ENCODE assay signal across 38 cellular contexts in genomic region chr11:1254733-1255132, GRCh38. TPM values are rescaled to one million over a fixed set of nuclear protein-coding genes. Genes with fewer than 3 reads are reported as not detected.
"Had no signal": no experiment of that assay in that cellular context is flagged by ENCODE, and none has a peak within 500 bp of the region (broad histone marks: within the 10 kb centered on the region; RNA-seq: fewer than 3 reads in every experiment).

No MANE protein-coding gene starts in this region.

- H3K36me3 ChIP-seq: adrenal gland, brain microvascular endothelial cell, breast epithelium had no signal

- H3K27ac Mint-ChIP-seq: activated B cell treated with CpG ODN at 0.5 μM for 24 hours; activated CD4-positive, alpha-beta memory T cell treated with anti-CD3 and anti-CD28 coated beads for 36 hours; activated CD4-positive, alpha-beta T cell treated with anti-CD3 and anti-CD28 coated beads, Interleukin-2, amount 10 ng/mL, durations not matched to agents 24 days and 14 days; activated CD8-positive, alpha-beta T cell treated with anti-CD3 and anti-CD28 coated beads for 36 hours; activated naive CD4-positive, alpha-beta T cell treated with anti-CD3 and anti-CD28 coated beads for 36 hours; activated naive CD4-positive, alpha-beta T cell treated with anti-CD3 and anti-CD28 coated beads, Interleukin-2, amount 50 U/mL, for 72 hours; activated naive CD8-positive, alpha-beta T cell treated with anti-CD3 and anti-CD28 coated beads for 36 hours; activated T-cell treated with anti-CD3 and anti-CD28 coated beads, Interleukin-2, amount 50 U/mL, for 72 hours; activated T-helper 1 cell treated with anti-CD3 and anti-CD28 coated beads, Interleukin-12 subunit alpha, Interleukin-12 subunit beta, Interleukin-2, Interleukin-4 antibody, amounts not matched to agents 30 ng/mL and 10 ng/mL and 1 ng/mL, durations not matched to agents 14 hours and 24 hours and 36 hours; activated T-helper 17 cell treated with anti-CD3 and anti-CD28 coated beads, Interleukin-2, amount 50 U/mL, for 72 hours; T-helper 1 cell treated with Interleukin-12 subunit alpha and Interleukin-12 subunit beta and Interleukin-4 antibody, amounts not matched to agents 30 μg/mL and 1 μg/mL, for 36 hours; T-helper 2 cell treated with Interferon-gamma antibody and Interleukin-4, amounts not matched to agents 5 μg/mL and 100 μg/mL, for 36 hours had no signal

- H3K4me3 Mint-ChIP-seq: activated B cell treated with CpG ODN at 0.5 μM for 24 hours; activated CD4-positive, alpha-beta memory T cell treated with anti-CD3 and anti-CD28 coated beads for 36 hours; activated CD4-positive, alpha-beta T cell treated with anti-CD3 and anti-CD28 coated beads, Interleukin-2, amount 10 ng/mL, durations not matched to agents 24 days and 14 days; activated CD8-positive, alpha-beta T cell treated with anti-CD3 and anti-CD28 coated beads for 36 hours; activated naive CD4-positive, alpha-beta T cell treated with anti-CD3 and anti-CD28 coated beads for 36 hours; activated naive CD8-positive, alpha-beta T cell treated with anti-CD3 and anti-CD28 coated beads for 36 hours; activated T-cell treated with anti-CD3 and anti-CD28 coated beads, Interleukin-2, amount 50 U/mL, for 4 hours; activated T-cell treated with anti-CD3 and anti-CD28 coated beads, Interleukin-2, amount 50 U/mL, for 72 hours; activated T-helper 1 cell treated with anti-CD3 and anti-CD28 coated beads, Interleukin-12 subunit alpha, Interleukin-12 subunit beta, Interleukin-2, Interleukin-4 antibody, amounts not matched to agents 30 ng/mL and 10 ng/mL and 1 ng/mL, durations not matched to agents 14 hours and 24 hours and 36 hours; activated T-helper 17 cell treated with anti-CD3 and anti-CD28 coated beads, Interleukin-2, amount 50 U/mL, for 72 hours; T-helper 1 cell treated with Interleukin-12 subunit alpha and Interleukin-12 subunit beta and Interleukin-4 antibody, amounts not matched to agents 30 μg/mL and 1 μg/mL, for 36 hours; T-helper 2 cell treated with Interferon-gamma antibody and Interleukin-4, amounts not matched to agents 5 μg/mL and 100 μg/mL, for 36 hours had no signal

- H3K4me3 ChIP-seq: adrenal gland, body of pancreas, breast epithelium had no signal

- ATAC-seq: activated CD8-positive, alpha-beta T cell treated with anti-CD3 and anti-CD28 coated beads for 36 hours; activated naive CD4-positive, alpha-beta T cell treated with anti-CD3 and anti-CD28 coated beads, Interleukin-2, amount 50 U/mL, for 72 hours; activated T-cell treated with anti-CD3 and anti-CD28 coated beads, Interleukin-2, amount 50 U/mL, for 4 hours; activated T-cell treated with anti-CD3 and anti-CD28 coated beads, Interleukin-2, amount 50 U/mL, for 72 hours; activated T-helper 17 cell treated with anti-CD3 and anti-CD28 coated beads, Interleukin-2, amount 50 U/mL, for 72 hours; body of pancreas had no signal

- H3K4me1 Mint-ChIP-seq: activated B cell treated with CpG ODN at 0.5 μM for 24 hours; activated CD4-positive, alpha-beta T cell treated with anti-CD3 and anti-CD28 coated beads, Interleukin-2, amount 10 ng/mL, durations not matched to agents 24 days and 14 days; activated naive CD8-positive, alpha-beta T cell treated with anti-CD3 and anti-CD28 coated beads for 36 hours had no signal

- H3K27me3 Mint-ChIP-seq: activated B cell treated with CpG ODN at 0.5 μM for 24 hours; activated CD4-positive, alpha-beta memory T cell treated with anti-CD3 and anti-CD28 coated beads for 36 hours; activated CD4-positive, alpha-beta T cell treated with anti-CD3 and anti-CD28 coated beads, Interleukin-2, amount 10 ng/mL, durations not matched to agents 24 days and 14 days; activated CD8-positive, alpha-beta T cell treated with anti-CD3 and anti-CD28 coated beads for 36 hours; activated naive CD8-positive, alpha-beta T cell treated with anti-CD3 and anti-CD28 coated beads for 36 hours; activated T-helper 17 cell treated with anti-CD3 and anti-CD28 coated beads, Interleukin-2, amount 50 U/mL, for 72 hours had no signal

- H3K9me3 Mint-ChIP-seq: activated B cell treated with CpG ODN at 0.5 μM for 24 hours; activated CD4-positive, alpha-beta memory T cell treated with anti-CD3 and anti-CD28 coated beads for 36 hours; activated naive CD4-positive, alpha-beta T cell treated with anti-CD3 and anti-CD28 coated beads for 36 hours; activated naive CD4-positive, alpha-beta T cell treated with anti-CD3 and anti-CD28 coated beads, Interleukin-2, amount 50 U/mL, for 72 hours; activated T-cell treated with anti-CD3 and anti-CD28 coated beads, Interleukin-2, amount 50 U/mL, for 4 hours; activated T-helper 17 cell treated with anti-CD3 and anti-CD28 coated beads, Interleukin-2, amount 50 U/mL, for 72 hours had no signal

- H3K36me3 Mint-ChIP-seq: activated CD4-positive, alpha-beta memory T cell treated with anti-CD3 and anti-CD28 coated beads for 36 hours; activated naive CD8-positive, alpha-beta T cell treated with anti-CD3 and anti-CD28 coated beads for 36 hours had no signal

- H3K27me3 ChIP-seq: adrenal gland, body of pancreas, brain microvascular endothelial cell, breast epithelium had no signal

- H3K27ac ChIP-seq: adrenal gland, body of pancreas, brain microvascular endothelial cell, breast epithelium, VCaP had no signal

- H3K9me3 ChIP-seq: adrenal gland, body of pancreas, breast epithelium had no signal

- H3K4me1 ChIP-seq: adrenal gland, body of pancreas, breast epithelium had no signal

- DNase-seq: activated B cell treated with CpG ODN at 0.5 μM for 24 hours; activated CD4-positive, alpha-beta memory T cell treated with anti-CD3 and anti-CD28 coated beads for 36 hours; activated CD4-positive, alpha-beta T cell treated with anti-CD3 and anti-CD28 coated beads for 4 hours; activated CD4-positive, alpha-beta T cell treated with anti-CD3 and anti-CD28 coated beads, Interleukin-2, amount 10 ng/mL, durations not matched to agents 24 days and 14 days; activated CD4-positive, alpha-beta T cell treated with anti-CD3 and anti-CD28 coated beads, Interleukin-2, amount 50 U/mL, for 1 hour; activated CD4-positive, alpha-beta T cell treated with anti-CD3 and anti-CD28 coated beads, Interleukin-2, amount 50 U/mL, for 4 hours; activated CD4-positive, CD25-positive, alpha-beta regulatory T cell treated with anti-CD3 and anti-CD28 coated beads, Interleukin-2, amount 50 U/mL, for 72 hours; activated CD8-positive, alpha-beta memory T cell treated with anti-CD3 and anti-CD28 coated beads, Interleukin-2, amount 50 U/mL, for 4 hours; activated CD8-positive, alpha-beta T cell treated with anti-CD3 and anti-CD28 coated beads for 36 hours; activated effector memory CD4-positive, alpha-beta T cell treated with anti-CD3 and anti-CD28 coated beads, Interleukin-2, amount 50 U/mL, for 16 hours; activated gamma-delta T cell treated with Interleukin-2 at 50 U/mL for 16 hours; activated naive CD4-positive, alpha-beta T cell; activated naive CD4-positive, alpha-beta T cell treated with anti-CD3 and anti-CD28 coated beads for 36 hours; activated naive CD4-positive, alpha-beta T cell treated with anti-CD3 and anti-CD28 coated beads, Interleukin-2, amount 50 U/mL, for 16 hours; activated naive CD8-positive, alpha-beta T cell treated with anti-CD3 and anti-CD28 coated beads for 36 hours; activated T-cell treated with anti-CD3 and anti-CD28 coated beads for 4 hours; activated T-cell treated with anti-CD3 and anti-CD28 coated beads, Interleukin-2, amount 50 U/mL, for 1 hour; activated T-cell treated with anti-CD3 and anti-CD28 coated beads, Interleukin-2, amount 50 U/mL, for 4 hours; activated T-cell treated with anti-CD3 and anti-CD28 coated beads, Interleukin-2, amount 50 U/mL, for 72 hours; adrenal gland; amniotic stem cell; aorta; body of pancreas; brain microvascular endothelial cell; central memory CD4-positive, alpha-beta T cell; T-helper 1 cell; T-helper 2 cell; T-helper 9 cell had no signal

RNA-seq across cellular contexts. Expression of gene MUC5B, which starts 31.9 kb away (rescaled TPM):
- total RNA-seq: activated B cell treated with CpG ODN at 0.5 μM for 24 hours; activated CD4-positive, alpha-beta memory T cell treated with anti-CD3 and anti-CD28 coated beads for 36 hours; activated CD4-positive, alpha-beta T cell treated with anti-CD3 and anti-CD28 coated beads, Interleukin-2, amount 10 ng/mL, durations not matched to agents 24 days and 14 days; activated CD8-positive, alpha-beta memory T cell treated with anti-CD3 and anti-CD28 coated beads for 36 hours; activated CD8-positive, alpha-beta T cell treated with anti-CD3 and anti-CD28 coated beads for 36 hours; activated naive CD4-positive, alpha-beta T cell treated with anti-CD3 and anti-CD28 coated beads for 36 hours; activated naive CD4-positive, alpha-beta T cell treated with anti-CD3 and anti-CD28 coated beads, Interleukin-2, amount 50 U/mL, for 72 hours; activated naive CD8-positive, alpha-beta T cell treated with anti-CD3 and anti-CD28 coated beads for 36 hours; activated T-cell treated with anti-CD3 and anti-CD28 coated beads, Interleukin-2, amount 50 U/mL, for 72 hours; activated T-helper 1 cell treated with anti-CD3 and anti-CD28 coated beads, Interleukin-12 subunit alpha, Interleukin-12 subunit beta, Interleukin-2, Interleukin-4 antibody, amounts not matched to agents 30 ng/mL and 10 ng/mL and 1 ng/mL, durations not matched to agents 14 hours and 24 hours and 36 hours; activated T-helper 17 cell treated with anti-CD3 and anti-CD28 coated beads, Interleukin-2, amount 50 U/mL, for 72 hours; aorta; astrocyte; cardiac septum had no signal
